Comparison of ENCODE assay signal across 28 cellular contexts in the genomic region with DNA sequence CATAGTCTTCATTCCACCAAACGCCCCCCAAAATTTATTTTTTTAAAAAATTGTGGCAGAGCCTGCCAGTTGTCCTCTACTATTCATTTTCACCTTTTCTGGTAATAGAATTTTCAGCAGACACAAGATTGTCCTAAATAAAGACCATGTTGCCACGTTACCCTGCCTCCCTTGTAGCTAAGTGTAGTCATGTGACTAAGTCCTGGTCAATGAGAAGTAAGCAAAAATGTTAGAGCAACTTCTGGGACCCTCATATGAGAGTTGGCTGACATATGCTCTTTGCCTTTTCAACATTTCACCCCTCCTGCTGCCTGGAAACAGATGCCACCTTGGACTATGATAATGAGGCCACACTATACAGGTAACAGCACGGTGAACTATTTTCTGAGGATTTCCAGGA.
DNase-seq lines count a peak whose midpoint lies in the region; ATAC-seq, FAIRE-seq and TF ChIP-seq lines count a peak whose summit lies in the region.
"Had no signal": no experiment of that assay in that cellular context is flagged by ENCODE, and none has a peak within 500 bp of the region (broad histone marks: within the 10 kb centered on the region; RNA-seq: fewer than 3 reads in every experiment).

No MANE protein-coding gene starts in this region.

- H2BK5ac ChIP-seq in H1 (ENCODE audit: low read depth, low read length) = no peak overlapping the region

- H4K91ac ChIP-seq in H1 (replicated peaks; ENCODE audit: insufficient read length, low read length) = no peak overlapping the region

- FAIRE-seq in H1 (lab: Jason Lieb, UNC) = no peak
- FAIRE-seq: A549, colon had no signal

- H4K8ac ChIP-seq in H1 (ENCODE audit: extremely low read depth, insufficient read depth, low read length) = no peak overlapping the region

- H3K4me2 ChIP-seq in H1 (ENCODE audit: insufficient read depth in 1 of 2, low read depth in 2 of 2, low read length in 2 of 2) = no peak overlapping the region
- peak overlapping the region; percentile 42 for H3K4me2 ChIP-seq in osteoblast (ENCODE audit: insufficient read depth, low read length)

- TF ChIP-seq CTCF in cardiac muscle cell (IDR thresholded peaks at IDR 0.05; ENCODE audit: low read depth, low read length) = no peak
- TF ChIP-seq CTCF in right atrium auricular region (IDR thresholded peaks at IDR 0.05) = no peak
- TF ChIP-seq CTCF in H1 (IDR thresholded peaks at IDR 0.05; ENCODE audit: control extremely low read depth in 1 of 3, insufficient read depth in 1 of 3, low read depth in 1 of 3, low read length in 3 of 3) = no peak
- no peak for TF ChIP-seq CTCF in osteoblast (IDR thresholded peaks at IDR 0.05; ENCODE audit: extremely low read depth, low read depth, low read length)
- TF ChIP-seq CTCF in vagina (IDR thresholded peaks at IDR 0.05) = no peak

- peak overlapping the region; percentile 13 for H4K5ac ChIP-seq in H1 (ENCODE audit: insufficient read length, low read depth, low read length)

- no peak overlapping the region for H3K14ac ChIP-seq in H1 (ENCODE audit: insufficient read length)

- H4K20me1 ChIP-seq in H1 (replicated peaks in 1 of 2; ENCODE audit: control insufficient read depth in 1 of 2, insufficient read depth in 2 of 2, low read length in 2 of 2) = no peaks in the 10 kb centered on the region
- no peaks in the 10 kb centered on the region for H4K20me1 ChIP-seq in osteoblast (ENCODE audit: insufficient read depth, low read length)

- no peak for DNase-seq in cardiac muscle cell (ENCODE audit: low read depth in 1 of 2, low spot score in 1 of 2)
- no peak for DNase-seq in right atrium auricular region (ENCODE audit: low spot score)
- no peak for DNase-seq in H1 (ENCODE audit: low read depth in 1 of 2, low spot score in 2 of 2)
- no peak for DNase-seq in osteoblast (ENCODE audit: insufficient read length, low spot score, missing footprints)
- DNase-seq in vagina (ENCODE audit: extremely low spot score in 2 of 2) = no peak
- DNase-seq: activated CD4-positive, alpha-beta T cell treated with anti-CD3 and anti-CD28 coated beads, Interleukin-2, amount 50 U/mL, for 1 hour; activated naive CD4-positive, alpha-beta T cell; activated T-cell treated with anti-CD3 and anti-CD28 coated beads, Interleukin-2, amount 50 U/mL, for 72 hours; effector CD8-positive, alpha-beta T cell; GDM1; heart left ventricle; left cardiac atrium; NCI-H1092; NCI-H187; NCI-H748 treated with DMSO at 0.1 percent for 48 hours; SJCRH30; stimulated activated naive CD4-positive, alpha-beta T cell; T1000 had no signal

- H3K9me3 ChIP-seq in cardiac muscle cell (ENCODE audit: low read depth) (no peaks in the 10 kb centered on the region), right atrium auricular region (no peaks in the 10 kb centered on the region), H1 (ENCODE audit: insufficient read depth in 2 of 2, low read depth in 1 of 2, low read length in 1 of 2) (no peaks in the 10 kb centered on the region), osteoblast (ENCODE audit: low read depth, low read length) (no peaks in the 10 kb centered on the region), vagina (no peaks in the 10 kb centered on the region)
- H3K9me3 ChIP-seq: A549, heart left ventricle, neutrophil, prostate gland, sigmoid colon, thoracic aorta had no signal

- ATAC-seq in HG03095 (IDR thresholded peaks at IDR 0.05; ENCODE audit: unreplicated experiment) = no peak
- ATAC-seq in GM18520 (IDR thresholded peaks at IDR 0.05; ENCODE audit: unreplicated experiment) = no peak
- ATAC-seq in HG03175 (IDR thresholded peaks at IDR 0.05; ENCODE audit: unreplicated experiment) = no peak
- ATAC-seq: A549; activated T-cell treated with anti-CD3 and anti-CD28 coated beads, Interleukin-2, amount 50 U/mL, for 72 hours; WTC11 had no signal

- no peaks in the 10 kb centered on the region for H3K79me1 ChIP-seq in H1 (ENCODE audit: low read depth, low read length)

- H2BK12ac ChIP-seq in H1 (ENCODE audit: low read depth, low read length) = no peak overlapping the region

- POLR2A ChIA-PET in H1 (lab: Charles Lee; ENCODE audit: partially characterized antibody) = no interaction called here

- H3K36me3 ChIP-seq in cardiac muscle cell (no peaks in the 10 kb centered on the region), right atrium auricular region (no peaks in the 10 kb centered on the region), H1 (ENCODE audit: control insufficient read depth in 2 of 4, insufficient read depth in 4 of 4, low read length in 3 of 4) (no peaks in the 10 kb centered on the region), osteoblast (ENCODE audit: insufficient read depth, low read length) (no peaks in the 10 kb centered on the region), vagina (no peaks in the 10 kb centered on the region)
- H3K36me3 ChIP-seq: heart left ventricle, neutrophil, prostate gland, sigmoid colon, SJCRH30, thoracic aorta had no signal

- H2BK120ac ChIP-seq in H1 (replicated peaks; ENCODE audit: low read depth, low read length) = no peak overlapping the region

- H3K23me2 ChIP-seq in H1 (ENCODE audit: low read depth, low read length) = no peaks in the 10 kb centered on the region

- no peak overlapping the region for H3K56ac ChIP-seq in H1 (replicated peaks; ENCODE audit: insufficient read length, low read depth, low read length)

- H3K9ac ChIP-seq in H1 (replicated peaks in 1 of 4; ENCODE audit: extremely low read depth in 1 of 4, low read depth in 3 of 4, low read length in 3 of 4) = no peak overlapping the region

- no peak overlapping the region; the same call in 1 of the 2 replicates for H2AFZ ChIP-seq in H1 (ENCODE audit: low read length)
- peak overlapping the region; percentile 62 for H2AFZ ChIP-seq in osteoblast (ENCODE audit: low read length)

- TF ChIP-seq RAD21 in H1 (IDR thresholded peaks at IDR 0.05 in 1 of 2, conservative IDR thresholded peaks at IDR 0.05 in 1 of 2; ENCODE audit: low read depth in 2 of 2, low read length in 2 of 2) = no peak

- no peak for TF ChIP-seq EP300 in H1 (IDR thresholded peaks at IDR 0.05; ENCODE audit: borderline replicate concordance in 1 of 2, low read depth in 2 of 2, low read length in 2 of 2)

- no peak overlapping the region for H2BK15ac ChIP-seq in H1 (ENCODE audit: low read length)

- no peaks in the 10 kb centered on the region for H3K27me3 ChIP-seq in cardiac muscle cell
- H3K27me3 ChIP-seq in right atrium auricular region = no peaks in the 10 kb centered on the region
- H3K27me3 ChIP-seq in H1 (replicated peaks in 1 of 4; ENCODE audit: control insufficient read depth in 3 of 4, extremely low read depth in 1 of 4, insufficient read depth in 3 of 4, low read length in 3 of 4) = no peaks in the 10 kb centered on the region
- no peaks in the 10 kb centered on the region for H3K27me3 ChIP-seq in osteoblast (ENCODE audit: insufficient read depth, low read length)
- no peaks in the 10 kb centered on the region for H3K27me3 ChIP-seq in vagina
- H3K27me3 ChIP-seq: heart left ventricle, neutrophil, sigmoid colon, SJCRH30 had no signal

- H2BK20ac ChIP-seq in H1 (ENCODE audit: low read length) = no peak overlapping the region

- no peak overlapping the region for H3K18ac ChIP-seq in H1 (ENCODE audit: extremely low read depth, low read length)

- H3K27ac ChIP-seq in cardiac muscle cell (peak overlapping the region; percentile 78), right atrium auricular region (no peak overlapping the region), H1 (ENCODE audit: low read depth, low read length) (no peak overlapping the region), osteoblast (ENCODE audit: low read depth, low read length) (peak overlapping the region; percentile 40), vagina (peak overlapping the region; percentile 79)
- H3K27ac ChIP-seq: heart left ventricle, neutrophil, SJCRH30 had no signal

- H2AK5ac ChIP-seq in H1 (ENCODE audit: low read depth, low read length) = no peak overlapping the region

- CTCF ChIA-PET in H1 (lab: Charles Lee; ENCODE audit: partially characterized antibody) = interaction anchor here (1.7 kb wide), 1 partner anchor 42 kb away, joined by 3 read pairs; no protein-coding TSS in a partner anchor

- H3K4ac ChIP-seq in H1 (replicated peaks; ENCODE audit: insufficient read length, low read depth, low read length) = no peak overlapping the region

- TF ChIP-seq POLR2A in H1 (IDR thresholded peaks at IDR 0.05; ENCODE audit: control extremely low read depth in 1 of 2, low read depth in 2 of 2, low read length in 2 of 2) (no peak), vagina (IDR thresholded peaks at IDR 0.05) (no peak)

- no peak overlapping the region for H3K4me3 ChIP-seq in cardiac muscle cell
- no peak overlapping the region for H3K4me3 ChIP-seq in right atrium auricular region
- H3K4me3 ChIP-seq in H1 (ENCODE audit: extremely low read depth in 1 of 4, insufficient read depth in 2 of 4, low read depth in 3 of 4, low read length in 4 of 4) = no peak overlapping the region
- H3K4me3 ChIP-seq in osteoblast (ENCODE audit: insufficient read depth, low read length) = no peak overlapping the region
- H3K4me3 ChIP-seq in vagina = no peak overlapping the region
- H3K4me3 ChIP-seq: A549, heart left ventricle, prostate gland, sigmoid colon, SJCRH30, thoracic aorta had no signal

- H3K4me1 ChIP-seq in cardiac muscle cell (ENCODE audit: low read depth) (peaks cover 40% of the 10 kb centered on the region), right atrium auricular region (peaks cover 0 to 30% of the 10 kb centered on the region in 2 donors), H1 (replicated peaks in 1 of 4; ENCODE audit: control insufficient read depth in 3 of 4, insufficient read depth in 4 of 4, low read length in 3 of 4) (no peaks in the 10 kb centered on the region), osteoblast (ENCODE audit: insufficient read depth, low read length) (peaks cover 33% of the 10 kb centered on the region), vagina (peaks cover 31% of the 10 kb centered on the region)

- H3K23ac ChIP-seq in H1 (ENCODE audit: insufficient read length) = no peak overlapping the region

- WGBS in H1 (ENCODE audit: extremely low coverage in 1 of 2, insufficient coverage in 1 of 2, insufficient read length in 1 of 2, insufficient replicate concordance in 2 of 2, low coverage in 1 of 2, low lambda C conversion rate in 2 of 2, missing lambda C conversion rate in 1 of 2), 2 experiments = 97% methylated on average over 3 of the region's 3 CpGs; no CpG with 5 or more reads in 1 of the 2 experiments

- intact Hi-C loops in vagina (cut with DNase I) = no loop called here

- no peaks in the 10 kb centered on the region for H3K79me2 ChIP-seq in H1 (ENCODE audit: control insufficient read depth in 1 of 2, insufficient read depth in 2 of 2, low read length in 2 of 2)
- no peaks in the 10 kb centered on the region for H3K79me2 ChIP-seq in osteoblast (ENCODE audit: insufficient read depth, low read length)

TF ChIP-seq in H1, 55 proteins besides CTCF, POLR2A, EP300 and RAD21 (continues in another document):
- TF ChIP-seq BCL11A (IDR thresholded peaks at IDR 0.05; ENCODE audit: low read depth in 2 of 2, low read length in 2 of 2) = no peak
- TF ChIP-seq POU5F1 (IDR thresholded peaks at IDR 0.05; ENCODE audit: low read depth, low read length) = no peak
- no peak for TF ChIP-seq SUZ12 (IDR thresholded peaks at IDR 0.05; ENCODE audit: low read length)
- TF ChIP-seq NRF1 (IDR thresholded peaks at IDR 0.05; ENCODE audit: low read depth, low read length) = no peak
- TF ChIP-seq TBP (IDR thresholded peaks at IDR 0.05; ENCODE audit: low read depth, low read length) = no peak

Comparison
In these comparisons a context has a peak if more than half of its experiments do, and no peak if none do; other contexts are left out.
1. H3K27ac ChIP-seq: peak in cardiac muscle cell (single experiment), osteoblast (single experiment) and vagina (single experiment); none in right atrium auricular region (0 of 2) and H1 (single experiment).